ENCODE assay signal across 37 cellular contexts in genomic region chr3:155780291-155780690, GRCh38.
"Had no signal": no experiment of that assay in that cellular context is flagged by ENCODE, and none has a peak within 500 bp of the region (broad histone marks: within the 10 kb centered on the region; RNA-seq: fewer than 3 reads in every experiment).

No MANE protein-coding gene starts in this region.

- H3K4me1 ChIP-seq: adrenal gland, body of pancreas, breast epithelium had no signal

- H3K27ac ChIP-seq: adrenal gland, body of pancreas, brain microvascular endothelial cell, breast epithelium, WERI-Rb-1 had no signal

- H3K4me1 Mint-ChIP-seq: activated CD4-positive, alpha-beta memory T cell treated with anti-CD3 and anti-CD28 coated beads, Interleukin-2, amount 10 ng/mL, durations not matched to agents 7 days and 5 days; activated CD4-positive, alpha-beta T cell treated with anti-CD3 and anti-CD28 coated beads for 36 hours; activated CD4-positive, alpha-beta T cell treated with anti-CD3 and anti-CD28 coated beads, Interleukin-2, amount 10 ng/mL, durations not matched to agents 7 days and 5 days; activated CD8-positive, alpha-beta memory T cell treated with anti-CD3 and anti-CD28 coated beads, Interleukin-2, amount 10 ng/mL, durations not matched to agents 7 days and 5 days had no signal

- H3K27me3 ChIP-seq: adrenal gland, body of pancreas, brain microvascular endothelial cell, breast epithelium had no signal

- H3K27me3 Mint-ChIP-seq: activated CD4-positive, alpha-beta memory T cell treated with anti-CD3 and anti-CD28 coated beads, Interleukin-2, amount 10 ng/mL, durations not matched to agents 7 days and 5 days; activated CD4-positive, alpha-beta T cell treated with anti-CD3 and anti-CD28 coated beads for 36 hours; activated CD4-positive, alpha-beta T cell treated with anti-CD3 and anti-CD28 coated beads, Interleukin-2, amount 10 ng/mL, durations not matched to agents 7 days and 5 days; activated CD8-positive, alpha-beta memory T cell treated with anti-CD3 and anti-CD28 coated beads, Interleukin-2, amount 10 ng/mL, durations not matched to agents 7 days and 5 days; activated naive CD8-positive, alpha-beta T cell treated with anti-CD3 and anti-CD28 coated beads for 36 hours; activated T-cell treated with anti-CD3 and anti-CD28 coated beads, Interleukin-2, amount 50 U/mL, for 24 hours had no signal

- DNase-seq: activated CD4-positive, alpha-beta memory T cell treated with anti-CD3 and anti-CD28 coated beads, Interleukin-2, amount 10 ng/mL, durations not matched to agents 7 days and 5 days; activated CD4-positive, alpha-beta T cell treated with anti-CD3 and anti-CD28 coated beads for 1 hour; activated CD4-positive, alpha-beta T cell treated with anti-CD3 and anti-CD28 coated beads for 36 hours; activated CD4-positive, alpha-beta T cell treated with anti-CD3 and anti-CD28 coated beads for 48 hours; activated CD4-positive, alpha-beta T cell treated with anti-CD3 and anti-CD28 coated beads, Interleukin-2, amount 10 ng/mL, durations not matched to agents 7 days and 5 days; activated CD4-positive, alpha-beta T cell treated with anti-CD3 and anti-CD28 coated beads, Interleukin-2, amount 50 U/mL, for 48 hours; activated CD4-positive, CD25-positive, alpha-beta regulatory T cell; activated CD8-positive, alpha-beta memory T cell treated with anti-CD3 and anti-CD28 coated beads for 24 hours; activated CD8-positive, alpha-beta memory T cell treated with anti-CD3 and anti-CD28 coated beads, Interleukin-2, amount 10 ng/mL, durations not matched to agents 7 days and 5 days; activated CD8-positive, alpha-beta memory T cell treated with anti-CD3 and anti-CD28 coated beads, Interleukin-2, amount 50 U/mL, for 48 hours; activated CD8-positive, alpha-beta T cell treated with anti-CD3 and anti-CD28 coated beads, Interleukin-2, amount 10 ng/mL, durations not matched to agents 7 days and 5 days; activated effector memory CD4-positive, alpha-beta T cell treated with anti-CD3 and anti-CD28 coated beads, Interleukin-2, amount 50 U/mL, for 16 hours; activated gamma-delta T cell treated with Interleukin-2 at 50 U/mL for 16 hours; activated naive CD4-positive, alpha-beta T cell; activated naive CD4-positive, alpha-beta T cell treated with anti-CD3 and anti-CD28 coated beads for 36 hours; activated naive CD4-positive, alpha-beta T cell treated with anti-CD3 and anti-CD28 coated beads, Interleukin-2, amount 50 U/mL, for 16 hours; activated naive CD8-positive, alpha-beta T cell treated with anti-CD3 and anti-CD28 coated beads for 36 hours; activated T-cell treated with anti-CD3 and anti-CD28 coated beads, Interleukin-2, amount 50 U/mL, for 24 hours; activated T-cell treated with anti-CD3 and anti-CD28 coated beads, Interleukin-2, amount 50 U/mL, for 48 hours; adrenal gland; amniotic stem cell; aorta; body of pancreas; brain microvascular endothelial cell; central memory CD4-positive, alpha-beta T cell; T-helper 1 cell; T-helper 2 cell; T-helper 9 cell; WERI-Rb-1 had no signal

- H3K27ac Mint-ChIP-seq: activated CD4-positive, alpha-beta memory T cell treated with anti-CD3 and anti-CD28 coated beads, Interleukin-2, amount 10 ng/mL, durations not matched to agents 7 days and 5 days; activated CD4-positive, alpha-beta T cell treated with anti-CD3 and anti-CD28 coated beads for 36 hours; activated CD4-positive, alpha-beta T cell treated with anti-CD3 and anti-CD28 coated beads, Interleukin-2, amount 10 ng/mL, durations not matched to agents 7 days and 5 days; activated CD8-positive, alpha-beta memory T cell treated with anti-CD3 and anti-CD28 coated beads, Interleukin-2, amount 10 ng/mL, durations not matched to agents 7 days and 5 days; activated CD8-positive, alpha-beta T cell treated with anti-CD3 and anti-CD28 coated beads, Interleukin-2, amount 10 ng/mL, durations not matched to agents 7 days and 5 days; activated naive CD4-positive, alpha-beta T cell treated with anti-CD3 and anti-CD28 coated beads for 36 hours; activated naive CD8-positive, alpha-beta T cell treated with anti-CD3 and anti-CD28 coated beads for 36 hours; activated T-cell treated with anti-CD3 and anti-CD28 coated beads, Interleukin-2, amount 50 U/mL, for 24 hours; T-helper 1 cell treated with Interleukin-12 subunit alpha and Interleukin-12 subunit beta and Interleukin-4 antibody, amounts not matched to agents 30 μg/mL and 1 μg/mL, for 36 hours; T-helper 2 cell treated with Interferon-gamma antibody and Interleukin-4, amounts not matched to agents 5 μg/mL and 100 μg/mL, for 36 hours; WTC11 had no signal

- H3K36me3 ChIP-seq: adrenal gland, brain microvascular endothelial cell, WERI-Rb-1 had no signal

- H3K4me3 ChIP-seq: adrenal gland, body of pancreas, breast epithelium had no signal

- H3K4me3 Mint-ChIP-seq: activated CD4-positive, alpha-beta memory T cell treated with anti-CD3 and anti-CD28 coated beads, Interleukin-2, amount 10 ng/mL, durations not matched to agents 7 days and 5 days; activated CD4-positive, alpha-beta T cell treated with anti-CD3 and anti-CD28 coated beads for 36 hours; activated CD4-positive, alpha-beta T cell treated with anti-CD3 and anti-CD28 coated beads, Interleukin-2, amount 10 ng/mL, durations not matched to agents 7 days and 5 days; activated CD8-positive, alpha-beta memory T cell treated with anti-CD3 and anti-CD28 coated beads, Interleukin-2, amount 10 ng/mL, durations not matched to agents 7 days and 5 days; activated CD8-positive, alpha-beta T cell treated with anti-CD3 and anti-CD28 coated beads, Interleukin-2, amount 10 ng/mL, durations not matched to agents 7 days and 5 days; activated naive CD4-positive, alpha-beta T cell treated with anti-CD3 and anti-CD28 coated beads for 36 hours; activated naive CD8-positive, alpha-beta T cell treated with anti-CD3 and anti-CD28 coated beads for 36 hours; activated T-cell treated with anti-CD3 and anti-CD28 coated beads, Interleukin-2, amount 50 U/mL, for 24 hours; T-helper 1 cell treated with Interleukin-12 subunit alpha and Interleukin-12 subunit beta and Interleukin-4 antibody, amounts not matched to agents 30 μg/mL and 1 μg/mL, for 36 hours; T-helper 2 cell treated with Interferon-gamma antibody and Interleukin-4, amounts not matched to agents 5 μg/mL and 100 μg/mL, for 36 hours; WTC11 had no signal

- ATAC-seq: activated CD4-positive, alpha-beta T cell treated with anti-CD3 and anti-CD28 coated beads for 36 hours; activated CD4-positive, CD25-positive, alpha-beta regulatory T cell treated with anti-CD3 and anti-CD28 coated beads, Interleukin-2, amount 50 U/mL, for 24 hours; activated CD8-positive, alpha-beta memory T cell treated with anti-CD3 and anti-CD28 coated beads, Interleukin-2, amount 10 ng/mL, durations not matched to agents 7 days and 5 days; activated CD8-positive, alpha-beta T cell treated with anti-CD3 and anti-CD28 coated beads, Interleukin-2, amount 10 ng/mL, durations not matched to agents 7 days and 5 days; activated naive CD4-positive, alpha-beta T cell treated with anti-CD3 and anti-CD28 coated beads, Interleukin-2, amount 50 U/mL, for 72 hours; body of pancreas; WTC11 had no signal

- FAIRE-seq: astrocyte, TTC549 had no signal
